Comparison of ENCODE assay signal across 1 cellular context in the genomic region with DNA sequence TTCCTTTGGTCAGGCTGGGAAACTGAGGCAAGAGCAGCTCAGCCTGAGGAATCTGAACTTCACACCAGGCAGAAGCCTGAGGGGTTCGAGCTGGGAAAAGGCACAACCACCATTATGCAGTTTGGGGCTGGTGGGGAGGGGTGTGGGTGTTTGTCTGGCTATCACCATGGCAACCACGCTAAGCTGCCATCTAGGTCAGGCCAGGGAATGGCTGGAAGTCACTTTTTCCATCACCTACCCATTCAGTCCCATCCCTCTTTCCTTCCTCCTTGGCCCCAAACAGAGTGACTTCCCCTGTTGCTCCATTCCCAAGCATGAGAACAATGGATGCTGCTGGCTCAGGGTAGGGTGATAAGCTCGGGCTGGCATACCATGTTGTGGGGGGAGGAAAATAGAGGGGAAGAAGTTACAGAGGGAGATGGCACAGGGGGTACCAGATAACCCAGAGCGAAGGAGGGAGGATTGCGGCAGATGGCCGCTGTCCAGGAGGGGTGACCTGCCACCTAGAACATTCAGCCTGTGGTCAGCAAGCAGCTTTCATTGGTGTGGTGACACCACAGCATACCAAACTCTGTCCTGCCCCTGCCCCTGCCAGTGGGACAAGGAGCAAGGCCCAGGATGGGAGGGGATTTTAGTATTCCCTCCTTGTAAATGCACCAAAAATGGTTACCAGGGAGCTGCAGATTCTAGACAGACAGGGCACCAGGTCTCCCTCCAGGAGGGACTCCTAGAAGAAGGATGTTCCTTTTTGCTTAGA.
TF ChIP-seq lines count a peak whose summit lies in the region.

No MANE protein-coding gene starts in this region.

TF ChIP-seq in GM23338, 12 proteins besides CTCF, POLR2A, EP300 and RAD21 (continued from another document):
- TF ChIP-seq, protein P1, sequence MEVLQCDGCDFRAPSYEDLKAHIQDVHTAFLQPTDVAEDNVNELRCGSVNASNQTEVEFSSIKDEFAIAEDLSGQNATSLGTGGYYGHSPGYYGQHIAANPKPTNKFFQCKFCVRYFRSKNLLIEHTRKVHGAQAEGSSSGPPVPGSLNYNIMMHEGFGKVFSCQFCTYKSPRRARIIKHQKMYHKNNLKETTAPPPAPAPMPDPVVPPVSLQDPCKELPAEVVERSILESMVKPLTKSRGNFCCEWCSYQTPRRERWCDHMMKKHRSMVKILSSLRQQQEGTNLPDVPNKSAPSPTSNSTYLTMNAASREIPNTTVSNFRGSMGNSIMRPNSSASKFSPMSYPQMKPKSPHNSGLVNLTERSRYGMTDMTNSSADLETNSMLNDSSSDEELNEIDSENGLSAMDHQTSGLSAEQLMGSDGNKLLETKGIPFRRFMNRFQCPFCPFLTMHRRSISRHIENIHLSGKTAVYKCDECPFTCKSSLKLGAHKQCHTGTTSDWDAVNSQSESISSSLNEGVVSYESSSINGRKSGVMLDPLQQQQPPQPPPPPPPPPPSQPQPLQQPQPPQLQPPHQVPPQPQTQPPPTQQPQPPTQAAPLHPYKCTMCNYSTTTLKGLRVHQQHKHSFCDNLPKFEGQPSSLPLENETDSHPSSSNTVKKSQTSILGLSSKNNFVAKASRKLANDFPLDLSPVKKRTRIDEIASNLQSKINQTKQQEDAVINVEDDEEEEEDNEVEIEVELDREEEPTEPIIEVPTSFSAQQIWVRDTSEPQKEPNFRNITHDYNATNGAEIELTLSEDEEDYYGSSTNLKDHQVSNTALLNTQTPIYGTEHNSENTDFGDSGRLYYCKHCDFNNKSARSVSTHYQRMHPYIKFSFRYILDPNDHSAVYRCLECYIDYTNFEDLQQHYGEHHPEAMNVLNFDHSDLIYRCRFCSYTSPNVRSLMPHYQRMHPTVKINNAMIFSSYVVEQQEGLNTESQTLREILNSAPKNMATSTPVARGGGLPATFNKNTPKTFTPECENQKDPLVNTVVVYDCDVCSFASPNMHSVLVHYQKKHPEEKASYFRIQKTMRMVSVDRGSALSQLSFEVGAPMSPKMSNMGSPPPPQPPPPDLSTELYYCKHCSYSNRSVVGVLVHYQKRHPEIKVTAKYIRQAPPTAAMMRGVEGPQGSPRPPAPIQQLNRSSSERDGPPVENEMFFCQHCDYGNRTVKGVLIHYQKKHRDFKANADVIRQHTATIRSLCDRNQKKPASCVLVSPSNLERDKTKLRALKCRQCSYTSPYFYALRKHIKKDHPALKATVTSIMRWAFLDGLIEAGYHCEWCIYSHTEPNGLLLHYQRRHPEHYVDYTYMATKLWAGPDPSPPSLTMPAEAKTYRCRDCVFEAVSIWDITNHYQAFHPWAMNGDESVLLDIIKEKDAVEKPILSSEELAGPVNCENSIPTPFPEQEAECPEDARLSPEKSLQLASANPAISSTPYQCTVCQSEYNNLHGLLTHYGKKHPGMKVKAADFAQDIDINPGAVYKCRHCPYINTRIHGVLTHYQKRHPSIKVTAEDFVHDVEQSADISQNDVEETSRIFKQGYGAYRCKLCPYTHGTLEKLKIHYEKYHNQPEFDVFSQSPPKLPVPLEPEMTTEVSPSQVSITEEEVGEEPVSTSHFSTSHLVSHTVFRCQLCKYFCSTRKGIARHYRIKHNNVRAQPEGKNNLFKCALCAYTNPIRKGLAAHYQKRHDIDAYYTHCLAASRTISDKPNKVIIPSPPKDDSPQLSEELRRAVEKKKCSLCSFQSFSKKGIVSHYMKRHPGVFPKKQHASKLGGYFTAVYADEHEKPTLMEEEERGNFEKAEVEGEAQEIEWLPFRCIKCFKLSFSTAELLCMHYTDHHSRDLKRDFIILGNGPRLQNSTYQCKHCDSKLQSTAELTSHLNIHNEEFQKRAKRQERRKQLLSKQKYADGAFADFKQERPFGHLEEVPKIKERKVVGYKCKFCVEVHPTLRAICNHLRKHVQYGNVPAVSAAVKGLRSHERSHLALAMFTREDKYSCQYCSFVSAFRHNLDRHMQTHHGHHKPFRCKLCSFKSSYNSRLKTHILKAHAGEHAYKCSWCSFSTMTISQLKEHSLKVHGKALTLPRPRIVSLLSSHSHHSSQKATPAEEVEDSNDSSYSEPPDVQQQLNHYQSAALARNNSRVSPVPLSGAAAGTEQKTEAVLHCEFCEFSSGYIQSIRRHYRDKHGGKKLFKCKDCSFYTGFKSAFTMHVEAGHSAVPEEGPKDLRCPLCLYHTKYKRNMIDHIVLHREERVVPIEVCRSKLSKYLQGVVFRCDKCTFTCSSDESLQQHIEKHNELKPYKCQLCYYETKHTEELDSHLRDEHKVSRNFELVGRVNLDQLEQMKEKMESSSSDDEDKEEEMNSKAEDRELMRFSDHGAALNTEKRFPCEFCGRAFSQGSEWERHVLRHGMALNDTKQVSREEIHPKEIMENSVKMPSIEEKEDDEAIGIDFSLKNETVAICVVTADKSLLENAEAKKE (CRISPR knock-in tag; IDR thresholded peaks at IDR 0.05): no peak
- TF ChIP-seq, protein P2, sequence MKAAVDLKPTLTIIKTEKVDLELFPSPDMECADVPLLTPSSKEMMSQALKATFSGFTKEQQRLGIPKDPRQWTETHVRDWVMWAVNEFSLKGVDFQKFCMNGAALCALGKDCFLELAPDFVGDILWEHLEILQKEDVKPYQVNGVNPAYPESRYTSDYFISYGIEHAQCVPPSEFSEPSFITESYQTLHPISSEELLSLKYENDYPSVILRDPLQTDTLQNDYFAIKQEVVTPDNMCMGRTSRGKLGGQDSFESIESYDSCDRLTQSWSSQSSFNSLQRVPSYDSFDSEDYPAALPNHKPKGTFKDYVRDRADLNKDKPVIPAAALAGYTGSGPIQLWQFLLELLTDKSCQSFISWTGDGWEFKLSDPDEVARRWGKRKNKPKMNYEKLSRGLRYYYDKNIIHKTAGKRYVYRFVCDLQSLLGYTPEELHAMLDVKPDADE (IDR thresholded peaks at IDR 0.05): no peak
- no peak for TF ChIP-seq CREB1 (CRISPR knock-in tag; IDR thresholded peaks at IDR 0.05; ENCODE audit: low read depth)
- no peak for TF ChIP-seq EZH2phosphoT487 (IDR thresholded peaks at IDR 0.05; ENCODE audit: unreplicated experiment)
TF ChIP-seq in GM23338: peak in this region for 0.
